In the genomic region with DNA sequence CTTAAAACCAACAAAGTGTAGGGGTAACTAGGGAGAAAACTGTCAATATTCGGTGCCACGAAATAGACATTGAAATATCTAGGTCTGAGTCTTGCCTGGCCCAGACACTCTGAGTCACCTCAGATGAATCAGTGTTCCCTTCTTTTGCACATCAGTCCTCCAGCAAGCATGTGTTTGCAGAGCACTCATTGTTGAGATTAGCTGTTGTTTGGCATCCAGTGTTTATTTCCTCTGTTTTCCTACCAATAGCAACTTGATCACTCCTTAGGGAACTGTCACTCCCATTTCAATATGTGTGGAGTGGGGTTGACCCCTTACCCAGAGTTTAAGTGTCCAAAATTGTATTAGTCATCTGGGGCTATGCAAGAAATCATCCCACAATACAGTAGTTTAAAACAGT, we compare ENCODE assay signal across 8 cellular contexts. TPM values are rescaled to one million over a fixed set of nuclear protein-coding genes. Genes with fewer than 3 reads are reported as not detected.
DNase-seq lines count a peak whose midpoint lies in the region; ATAC-seq and TF ChIP-seq lines count a peak whose summit lies in the region.

No MANE protein-coding gene starts in this region.

- TF ChIP-seq CTCF in esophagus squamous epithelium (IDR thresholded peaks at IDR 0.05): no peak
- no peak for TF ChIP-seq CTCF in gastrocnemius medialis (IDR thresholded peaks at IDR 0.05 in 4 of 5, conservative IDR thresholded peaks at IDR 0.05 in 1 of 5)

- H3K9me3 ChIP-seq in esophagus squamous epithelium: peaks cover 0 to 6% (median 0%) of the 10 kb centered on the region in 3 donors
- H3K9me3 ChIP-seq in gastrocnemius medialis: no peaks in the 10 kb centered on the region

- H3K4me3 Mint-ChIP-seq in naive thymus-derived CD8-positive, alpha-beta T cell: no peak overlapping the region

- H3K27ac ChIP-seq in esophagus squamous epithelium (peak overlapping the region; percentile 50 to 76 (median 69)), gastrocnemius medialis (peak overlapping the region in 3 of 4 donors; percentile 29 to 31 (median 29))

- H3K4me1 ChIP-seq in esophagus squamous epithelium: peaks cover 0 to 27% (median 14%) of the 10 kb centered on the region in 3 donors
- H3K4me1 ChIP-seq in gastrocnemius medialis: peaks cover 4 to 5% of the 10 kb centered on the region in 2 donors

- DNase-seq in GM03348 (ENCODE audit: low spot score) (peak; percentile 82), NCI-H69 (lab: John Stamatoyannopoulos, UW) (peak; percentile 24), esophagus squamous epithelium (lab: John Stamatoyannopoulos, UW) (no peak), gastrocnemius medialis (no peak), NCI-H2107 (lab: John Stamatoyannopoulos, UW) (no peak)
- DNase-seq in stimulated activated CD8-positive, alpha-beta memory T cell treated with anti-CD3 and anti-CD28 coated beads, Interleukin-4, amount 100 ng/mL, for 48 hours: no peak
- DNase-seq in naive thymus-derived CD8-positive, alpha-beta T cell: no peak

- no peaks in the 10 kb centered on the region for H3K27me3 Mint-ChIP-seq in naive thymus-derived CD8-positive, alpha-beta T cell

- H3K4me1 Mint-ChIP-seq in naive thymus-derived CD8-positive, alpha-beta T cell: peaks cover 6 to 14% (median 11%) of the 10 kb centered on the region in 4 donors

- H3K9me3 Mint-ChIP-seq in naive thymus-derived CD8-positive, alpha-beta T cell: peaks cover 0 to 9% (median 0%) of the 10 kb centered on the region in 9 donors

- in situ Hi-C loops in gastrocnemius medialis (cut with MboI; ENCODE audit: low sequenced_read_pairs in 4 of 4): no loop called here

- H3K36me3 Mint-ChIP-seq in naive thymus-derived CD8-positive, alpha-beta T cell: no peaks in the 10 kb centered on the region

- intact Hi-C loops in esophagus squamous epithelium (cut with DNase I) (no loop called here), gastrocnemius medialis (cut with DNase I; ENCODE audit: low total_unique reads) (loop anchor here (10.0 kb wide), 1 partner anchor 238 kb away; a partner anchor contains a TSS)

- H3K27ac Mint-ChIP-seq in naive thymus-derived CD8-positive, alpha-beta T cell: no peak overlapping the region

- TF ChIP-seq POLR2A in esophagus squamous epithelium (IDR thresholded peaks at IDR 0.05) (no peak), gastrocnemius medialis (IDR thresholded peaks at IDR 0.05) (no peak)

- H3K27me3 ChIP-seq in esophagus squamous epithelium (no peaks in the 10 kb centered on the region), gastrocnemius medialis (no peaks in the 10 kb centered on the region)

- POLR2A ChIA-PET in naive thymus-derived CD8-positive, alpha-beta T cell (lab: Charles Lee): no interaction called here

- H3K36me3 ChIP-seq in esophagus squamous epithelium (no peaks in the 10 kb centered on the region), gastrocnemius medialis (no peaks in the 10 kb centered on the region)

- H3K4me3 ChIP-seq in esophagus squamous epithelium: no peak overlapping the region
- no peak overlapping the region for H3K4me3 ChIP-seq in gastrocnemius medialis

- WGBS in esophagus squamous epithelium, 2 donors: 14 to 38% methylated on average over 2 of the region's 2 CpGs

- ATAC-seq in gastrocnemius medialis: peak; percentile 24 to 50
- ATAC-seq in HG02678 (IDR thresholded peaks at IDR 0.05; ENCODE audit: unreplicated experiment): no peak
- ATAC-seq in naive thymus-derived CD8-positive, alpha-beta T cell: no peak

RNA-seq across cellular contexts. Expression of a gene that starts 4.7 kb away (rescaled TPM):
- total RNA-seq in esophagus squamous epithelium (10 to 100 TPM; 47.5 to 99.7 (median 57.8) TPM), gastrocnemius medialis (10 to 100 TPM; 26.4 to 45.2 (median 35.6) TPM)
- 10 to 100 TPM; 86.5 to 87.7 TPM for total RNA-seq in naive thymus-derived CD8-positive, alpha-beta T cell
- 10 to 100 TPM; 41.2 to 72.7 (median 55.0) TPM for polyA plus RNA-seq in naive thymus-derived CD8-positive, alpha-beta T cell

RNA-seq across cellular contexts. Expression of a gene that starts 40.2 kb away (rescaled TPM):
- 10 to 100 TPM; 34.9 to 63.1 (median 38.4) TPM for total RNA-seq in esophagus squamous epithelium
- total RNA-seq in gastrocnemius medialis: 10 to 100 TPM; 36.6 to 42.1 (median 37.1) TPM
- total RNA-seq in naive thymus-derived CD8-positive, alpha-beta T cell: 10 to 100 TPM; 61.4 to 68.7 TPM
- 10 to 100 TPM; 13.4 to 20.9 (median 14.9) TPM for polyA plus RNA-seq in naive thymus-derived CD8-positive, alpha-beta T cell

Comparison
In these comparisons a context has a peak if more than half of its experiments do, and no peak if none do; other contexts are left out.
1. DNase-seq: peak in GM03348 (single experiment) and NCI-H69 (single experiment); none in esophagus squamous epithelium (single experiment), gastrocnemius medialis (0 of 2), NCI-H2107 (single experiment), stimulated activated CD8-positive, alpha-beta memory T cell treated with anti-CD3 and anti-CD28 coated beads, Interleukin-4, amount 100 ng/mL, for 48 hours (single experiment) and naive thymus-derived CD8-positive, alpha-beta T cell (0 of 10).
2. ATAC-seq: peak in gastrocnemius medialis (2 of 2); none in HG02678 (single experiment) and naive thymus-derived CD8-positive, alpha-beta T cell (0 of 2).